ENCODE assay signal across 31 cellular contexts in the genomic region with DNA sequence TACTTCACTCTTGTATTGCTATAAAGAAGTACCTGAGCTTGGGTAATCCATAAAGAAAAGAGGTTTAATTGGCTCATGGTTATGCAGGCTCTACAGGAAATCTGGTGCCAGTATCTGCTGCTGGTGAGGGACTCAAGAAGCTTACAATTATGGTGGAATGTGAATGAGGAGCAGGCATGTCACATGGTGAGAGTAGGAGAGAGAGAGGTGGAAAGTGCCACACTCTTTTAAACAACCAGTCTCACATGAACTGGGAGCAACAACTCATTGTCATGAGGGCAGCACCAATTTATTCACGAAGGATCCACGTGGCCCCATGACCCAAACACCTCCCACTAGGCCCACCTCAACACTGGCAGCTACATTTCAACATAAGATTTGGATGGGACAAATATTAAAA. TPM values are rescaled to one million over a fixed set of nuclear protein-coding genes. Genes with fewer than 3 reads are reported as not detected.
DNase-seq lines count a peak whose midpoint lies in the region; ATAC-seq and TF ChIP-seq lines count a peak whose summit lies in the region.
"Had no signal": no experiment of that assay in that cellular context is flagged by ENCODE, and none has a peak within 500 bp of the region (broad histone marks: within the 10 kb centered on the region; RNA-seq: fewer than 3 reads in every experiment).

No MANE protein-coding gene starts in this region.

- H3K27me3 ChIP-seq in CD4-positive, alpha-beta memory T cell (ENCODE audit: insufficient read depth, low read length): no peaks in the 10 kb centered on the region
- H3K27me3 ChIP-seq in Karpas-422 (ENCODE audit: low read length): no peaks in the 10 kb centered on the region
- H3K27me3 ChIP-seq: BLaER1 treated with 17β-estradiol and CSF1 and Interleukin-3, amounts not matched to agents 10 nM and 100 nM had no signal

- H4K20me1 ChIP-seq in Karpas-422 (ENCODE audit: insufficient read depth, low read depth, low read length): no peaks in the 10 kb centered on the region
- H4K20me1 ChIP-seq: BLaER1 treated with 17β-estradiol and CSF1 and Interleukin-3, amounts not matched to agents 10 nM and 100 nM had no signal

- H3K36me3 ChIP-seq in CD4-positive, alpha-beta memory T cell (ENCODE audit: insufficient read depth, low read length): no peaks in the 10 kb centered on the region
- no peaks in the 10 kb centered on the region for H3K36me3 ChIP-seq in Karpas-422 (ENCODE audit: insufficient read depth, low read length)
- H3K36me3 ChIP-seq: BLaER1 treated with 17β-estradiol and CSF1 and Interleukin-3, amounts not matched to agents 10 nM and 100 nM; MG63 had no signal

- H3K4me2 ChIP-seq in Karpas-422 (ENCODE audit: low read depth, low read length, poor library complexity, severe bottlenecking): no peak overlapping the region

- no peaks in the 10 kb centered on the region for H3K27me3 Mint-ChIP-seq in CD4-positive, alpha-beta memory T cell
- H3K27me3 Mint-ChIP-seq in activated T-helper 17 cell treated with anti-CD3 and anti-CD28 coated beads, Interleukin-2, amount 50 U/mL, for 72 hours: no peaks in the 10 kb centered on the region
- H3K27me3 Mint-ChIP-seq: CD4-positive, alpha-beta T cell; T-helper 17 cell had no signal

- peaks cover 35% of the 10 kb centered on the region for H3K4me1 ChIP-seq in CD4-positive, alpha-beta memory T cell (ENCODE audit: insufficient read depth, low read length)
- H3K4me1 ChIP-seq in Karpas-422 (ENCODE audit: low read length): peaks cover 95% of the 10 kb centered on the region

- H3K9me3 Mint-ChIP-seq in CD4-positive, alpha-beta memory T cell: no peaks in the 10 kb centered on the region
- no peaks in the 10 kb centered on the region for H3K9me3 Mint-ChIP-seq in activated T-helper 17 cell treated with anti-CD3 and anti-CD28 coated beads, Interleukin-2, amount 50 U/mL, for 72 hours
- H3K9me3 Mint-ChIP-seq: CD4-positive, alpha-beta T cell had no signal

- POLR2A ChIA-PET in CD4-positive, alpha-beta memory T cell (lab: Charles Lee; ENCODE audit: partially characterized antibody): interaction anchor here (1.0 to 3.8 kb wide), 4 partner anchors 11 to 44 kb away, joined by 3 to 36 read pairs (median 4); no protein-coding TSS in a partner anchor

- no peaks in the 10 kb centered on the region for H3K9me2 ChIP-seq in Karpas-422 (replicated peaks; ENCODE audit: insufficient read depth, low read length)

- intact Hi-C loops in CD4-positive, alpha-beta memory T cell (cut with micrococcal nuclease): no loop called here

- no peak overlapping the region for H3K9ac ChIP-seq in Karpas-422 (ENCODE audit: low read length)
- H3K9ac ChIP-seq: BLaER1 treated with 17β-estradiol and CSF1 and Interleukin-3, amounts not matched to agents 10 nM and 100 nM had no signal

- H3K27ac Mint-ChIP-seq in CD4-positive, alpha-beta memory T cell: peak overlapping the region in 4 of 7 donors; percentile 52 to 93 (median 80)
- H3K27ac Mint-ChIP-seq in activated T-helper 17 cell treated with anti-CD3 and anti-CD28 coated beads, Interleukin-2, amount 50 U/mL, for 72 hours: no peak overlapping the region
- H3K27ac Mint-ChIP-seq: T-helper 17 cell had no signal

- H3K9me3 ChIP-seq in CD4-positive, alpha-beta memory T cell (ENCODE audit: control insufficient read depth in 1 of 2, low read length in 2 of 2): no peaks in the 10 kb centered on the region
- H3K9me3 ChIP-seq in Karpas-422 (ENCODE audit: low read length): no peaks in the 10 kb centered on the region
- H3K9me3 ChIP-seq: BLaER1 treated with 17β-estradiol and CSF1 and Interleukin-3, amounts not matched to agents 10 nM and 100 nM; MG63 had no signal

- H3K4me1 Mint-ChIP-seq in CD4-positive, alpha-beta memory T cell: peaks cover 35 to 49% (median 41%) of the 10 kb centered on the region in 4 donors
- H3K4me1 Mint-ChIP-seq in activated T-helper 17 cell treated with anti-CD3 and anti-CD28 coated beads, Interleukin-2, amount 50 U/mL, for 72 hours: peaks cover 28% of the 10 kb centered on the region

- no peak for DNase-seq in CD4-positive, alpha-beta memory T cell
- DNase-seq in Karpas-422 (no peak), islet precursor cell (peak; percentile 38), dedifferentiated amniotic fluid mesenchymal stem cell (ENCODE audit: extremely low spot score) (no peak)
- DNase-seq: Calu3; CD4-positive, alpha-beta T cell; DMS79 treated with DMSO at 0.1 percent for 48 hours; H7; MG63; NCI-H1048; NCI-H1417; NCI-H1694; NCI-H2081 treated with DMSO at 0.1 percent for 48 hours; NCI-H2171; NCI-H226; NCI-H510A; NCI-H69; SHP77 treated with DMSO at 0.1 percent for 48 hours; SW 1271; T-helper 17 cell had no signal

- peak overlapping the region in 1 of 8 donors; percentile 0 for H3K4me3 Mint-ChIP-seq in CD4-positive, alpha-beta memory T cell
- no peak overlapping the region for H3K4me3 Mint-ChIP-seq in activated T-helper 17 cell treated with anti-CD3 and anti-CD28 coated beads, Interleukin-2, amount 50 U/mL, for 72 hours
- H3K4me3 Mint-ChIP-seq: CD4-positive, alpha-beta T cell; T-helper 17 cell had no signal

- no peaks in the 10 kb centered on the region for H3K79me2 ChIP-seq in Karpas-422 (ENCODE audit: low read length)

- H3K27ac ChIP-seq in CD4-positive, alpha-beta memory T cell (ENCODE audit: low read depth, low read length): no peak overlapping the region
- H3K27ac ChIP-seq in Karpas-422 (ENCODE audit: low read length): peak overlapping the region; percentile 99
- H3K27ac ChIP-seq: RWPE1, SK-N-MC had no signal

- ATAC-seq in activated T-helper 17 cell treated with anti-CD3 and anti-CD28 coated beads, Interleukin-2, amount 50 U/mL, for 72 hours (replicated peaks): no peak
- ATAC-seq in HG03342 (IDR thresholded peaks at IDR 0.05; ENCODE audit: unreplicated experiment) (no peak), GM19324 (IDR thresholded peaks at IDR 0.05; ENCODE audit: low FRiP score, unreplicated experiment) (no peak)
- ATAC-seq: HepG2, Panc1, T-helper 17 cell had no signal

- no peak overlapping the region for H2AFZ ChIP-seq in Karpas-422 (ENCODE audit: low read length)

- no peak overlapping the region for H3K4me3 ChIP-seq in CD4-positive, alpha-beta memory T cell (ENCODE audit: low read length in 2 of 2)
- no peak overlapping the region for H3K4me3 ChIP-seq in Karpas-422 (ENCODE audit: low read length)
- H3K4me3 ChIP-seq: BLaER1 treated with 17β-estradiol and CSF1 and Interleukin-3, amounts not matched to agents 10 nM and 100 nM; MG63; SK-N-MC had no signal

- CTCF ChIA-PET in CD4-positive, alpha-beta memory T cell (lab: Charles Lee; ENCODE audit: partially characterized antibody): interaction anchor here (0.9 to 6.4 kb wide), 5 partner anchors 7 to 14 kb away, joined by 3 to 48 read pairs (median 3); no protein-coding TSS in a partner anchor

- H3K36me3 Mint-ChIP-seq in CD4-positive, alpha-beta memory T cell: no peaks in the 10 kb centered on the region
- no peaks in the 10 kb centered on the region for H3K36me3 Mint-ChIP-seq in activated T-helper 17 cell treated with anti-CD3 and anti-CD28 coated beads, Interleukin-2, amount 50 U/mL, for 72 hours (ENCODE audit: low read depth)

- TF ChIP-seq POLR2A in Raji (IDR thresholded peaks at IDR 0.05; ENCODE audit: insufficient read depth, low read depth, low read length): peak; percentile 59

RNA-seq across cellular contexts. Expression of gene IGLL5, which starts 24.6 kb away (rescaled TPM):
- total RNA-seq in CD4-positive, alpha-beta memory T cell: not detected
- 1 to 10 TPM in 1 of 2 donors, under 1 TPM in 1; 0.26 to 3.6 TPM for polyA plus RNA-seq in CD4-positive, alpha-beta memory T cell
- total RNA-seq in Karpas-422 (2014; rRNA removed; shearing (Covaris generic); ENCODE audit: low replicate concordance): 1.1 and 8.3 TPM in 2 replicates
- total RNA-seq in activated T-helper 17 cell treated with anti-CD3 and anti-CD28 coated beads, Interleukin-2, amount 50 U/mL, for 72 hours: not detected
- total RNA-seq: Calu3; CD4-positive, alpha-beta T cell; H7; HepG2; HT1080 had no signal
- polyA plus RNA-seq: AG04450, HepG2 had no signal
